In the genomic region with DNA sequence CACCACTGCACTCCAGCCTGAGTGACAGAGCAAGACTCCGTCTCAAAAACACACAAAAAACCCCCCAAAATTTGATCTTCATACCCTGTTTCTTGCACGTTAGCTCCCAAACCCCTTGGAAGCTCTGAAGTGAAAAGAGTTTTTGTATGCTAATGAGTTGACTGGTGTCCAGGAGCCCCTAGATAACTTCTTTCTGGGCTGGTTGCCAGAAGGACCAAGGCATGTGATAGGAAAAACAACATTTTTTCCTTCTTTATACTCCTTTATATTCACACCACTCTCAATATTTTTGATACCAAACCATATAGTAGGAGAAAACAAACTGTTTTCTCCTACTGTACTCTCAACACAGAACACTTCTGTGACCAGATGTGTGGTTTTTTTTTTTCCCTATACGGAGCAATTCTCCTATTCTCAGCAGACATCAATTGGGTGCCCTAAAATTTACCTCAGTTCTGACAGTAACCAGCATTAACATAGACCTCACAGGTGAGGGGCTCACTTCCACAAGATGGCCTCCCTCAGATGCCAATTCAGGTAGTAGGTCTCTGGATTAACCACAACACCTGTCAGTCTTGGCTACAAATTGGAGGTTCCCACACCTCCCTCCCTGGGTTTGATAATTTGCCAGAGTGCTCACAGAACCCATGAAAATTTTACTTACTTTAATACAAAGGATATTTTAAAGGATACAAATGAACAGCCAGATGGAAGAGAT, we compare ENCODE assay signal across 14 cellular contexts. TPM values are rescaled to one million over a fixed set of nuclear protein-coding genes. Genes with fewer than 3 reads are reported as not detected.
DNase-seq lines count a peak whose midpoint lies in the region; ATAC-seq and TF ChIP-seq lines count a peak whose summit lies in the region.
"Had no signal": no experiment of that assay in that cellular context is flagged by ENCODE, and none has a peak within 500 bp of the region (broad histone marks: within the 10 kb centered on the region; RNA-seq: fewer than 3 reads in every experiment).

No MANE protein-coding gene starts in this region.

- H3K36me3 Mint-ChIP-seq in stimulated activated memory B cell treated with anti-CD40 and anti-IgM and Interleukin-4, amounts not matched to agents 10 μg/mL and 1 μg/mL and 100 μg/mL, for 72 hours = peaks cover 5% of the 10 kb centered on the region

- H3K27ac Mint-ChIP-seq in stimulated activated memory B cell treated with anti-CD40 and anti-IgM and Interleukin-4, amounts not matched to agents 10 μg/mL and 1 μg/mL and 100 μg/mL, for 72 hours = peak overlapping the region; percentile 27
- H3K27ac Mint-ChIP-seq: activated CD4-positive, alpha-beta T cell treated with anti-CD3 and anti-CD28 coated beads, Interleukin-2, amount 10 ng/mL, durations not matched to agents 7 days and 5 days had no signal

- 10 to 25% (median 22%) methylated on average over 3 of the region's 3 CpGs for WGBS in adrenal gland, 4 donors

- peaks cover 0 to 2% of the 10 kb centered on the region in 2 donors for H3K36me3 ChIP-seq in adrenal gland (replicated peaks in 1 of 2)

- ATAC-seq in left ventricle myocardium superior = peak; percentile 40
- ATAC-seq in stimulated activated memory B cell treated with anti-CD40 and anti-IgM and Interleukin-4, amounts not matched to agents 10 μg/mL and 1 μg/mL and 100 μg/mL, for 72 hours = no peak
- no peak for ATAC-seq in HG02610 (IDR thresholded peaks at IDR 0.05; ENCODE audit: unreplicated experiment)

- no peaks in the 10 kb centered on the region for H3K9me3 ChIP-seq in adrenal gland (replicated peaks in 1 of 3)
- H3K9me3 ChIP-seq: tibial artery had no signal

- H3K4me1 ChIP-seq in adrenal gland (replicated peaks in 1 of 2) = peaks cover 16 to 48% of the 10 kb centered on the region in 2 donors

- no peak for TF ChIP-seq CTCF in adrenal gland (IDR thresholded peaks at IDR 0.05)

- H3K4me1 Mint-ChIP-seq in stimulated activated memory B cell treated with anti-CD40 and anti-IgM and Interleukin-4, amounts not matched to agents 10 μg/mL and 1 μg/mL and 100 μg/mL, for 72 hours = peaks cover 12% of the 10 kb centered on the region

- DNase-seq in NCI-H2227 (lab: John Stamatoyannopoulos, UW; ENCODE audit: unreplicated experiment) (peak; percentile 6), NCI-H2227 treated with DMSO at 0.1 percent for 48 hours (lab: John Stamatoyannopoulos, UW) (no peak), adrenal gland (peak; percentile 34 to 73 (median 63)), left ventricle myocardium superior (no peak), posterior cingulate gyrus (no peak), HPDE6-E6E7 (ENCODE audit: extremely low spot score) (no peak)
- DNase-seq: activated CD4-positive, alpha-beta T cell treated with anti-CD3 and anti-CD28 coated beads, Interleukin-2, amount 10 ng/mL, durations not matched to agents 7 days and 5 days; activated effector memory CD4-positive, alpha-beta T cell treated with anti-CD3 and anti-CD28 coated beads, Interleukin-2, amount 50 U/mL, for 16 hours; Karpas-422; retina; SIG-M5; tibial artery had no signal

- TF ChIP-seq POLR2A in adrenal gland (IDR thresholded peaks at IDR 0.05) = no peak

- no peaks in the 10 kb centered on the region for H3K27me3 ChIP-seq in adrenal gland
- H3K27me3 ChIP-seq: tibial artery had no signal

- intact Hi-C loops in adrenal gland (cut with DNase I) = no loop called here
- intact Hi-C loops in left ventricle myocardium superior (cut with micrococcal nuclease) = no loop called here
- intact Hi-C loops in posterior cingulate gyrus (cut with DNase I) = no loop called here

- H3K27ac ChIP-seq in adrenal gland = peak overlapping the region in 3 of 5 donors; percentile 20 to 53 (median 48)
- H3K27ac ChIP-seq: tibial artery had no signal

- H3K9me3 Mint-ChIP-seq in stimulated activated memory B cell treated with anti-CD40 and anti-IgM and Interleukin-4, amounts not matched to agents 10 μg/mL and 1 μg/mL and 100 μg/mL, for 72 hours = no peaks in the 10 kb centered on the region
- H3K9me3 Mint-ChIP-seq: activated CD4-positive, alpha-beta T cell treated with anti-CD3 and anti-CD28 coated beads, Interleukin-2, amount 10 ng/mL, durations not matched to agents 7 days and 5 days had no signal

- H3K4me3 ChIP-seq in adrenal gland = no peak overlapping the region
- H3K4me3 ChIP-seq: tibial artery had no signal

- H3K27me3 Mint-ChIP-seq in stimulated activated memory B cell treated with anti-CD40 and anti-IgM and Interleukin-4, amounts not matched to agents 10 μg/mL and 1 μg/mL and 100 μg/mL, for 72 hours = no peaks in the 10 kb centered on the region
- H3K27me3 Mint-ChIP-seq: activated CD4-positive, alpha-beta T cell treated with anti-CD3 and anti-CD28 coated beads, Interleukin-2, amount 10 ng/mL, durations not matched to agents 7 days and 5 days had no signal

- H3K4me3 Mint-ChIP-seq in stimulated activated memory B cell treated with anti-CD40 and anti-IgM and Interleukin-4, amounts not matched to agents 10 μg/mL and 1 μg/mL and 100 μg/mL, for 72 hours = no peak overlapping the region
- H3K4me3 Mint-ChIP-seq: activated CD4-positive, alpha-beta T cell treated with anti-CD3 and anti-CD28 coated beads, Interleukin-2, amount 10 ng/mL, durations not matched to agents 7 days and 5 days had no signal

RNA-seq across cellular contexts. Expression of gene ZYG11B, which starts 25.5 kb away (rescaled TPM):
- total RNA-seq in adrenal gland (10 to 100 TPM; 34.7 to 63.5 (median 46.6) TPM), left ventricle myocardium superior (84.3 TPM)
- 10 to 100 TPM in 2 of 3 donors, 1 to 10 TPM in 1; 4.5 to 22.4 (median 11.7) TPM for polyA plus RNA-seq in adrenal gland

RNA-seq across cellular contexts. Expression of gene COA7, which starts 53.6 kb away (rescaled TPM):
- total RNA-seq in adrenal gland (10 to 100 TPM in 7 of 8 donors, 1 to 10 TPM in 1; 8.1 to 34.5 (median 13.8) TPM), left ventricle myocardium superior (18.5 TPM)
- polyA plus RNA-seq in adrenal gland = 10 to 100 TPM in 1 of 3 donors, 1 to 10 TPM in 2; 3.1 to 18.0 (median 4.3) TPM

Comparison
In these comparisons a context has a peak if more than half of its experiments do, and no peak if none do; other contexts are left out.
1. DNase-seq: peak in NCI-H2227 (single experiment) and adrenal gland (7 of 7); none in NCI-H2227 treated with DMSO at 0.1 percent for 48 hours (single experiment), left ventricle myocardium superior (single experiment), posterior cingulate gyrus (0 of 10) and HPDE6-E6E7 (single experiment).